In the genomic region with DNA sequence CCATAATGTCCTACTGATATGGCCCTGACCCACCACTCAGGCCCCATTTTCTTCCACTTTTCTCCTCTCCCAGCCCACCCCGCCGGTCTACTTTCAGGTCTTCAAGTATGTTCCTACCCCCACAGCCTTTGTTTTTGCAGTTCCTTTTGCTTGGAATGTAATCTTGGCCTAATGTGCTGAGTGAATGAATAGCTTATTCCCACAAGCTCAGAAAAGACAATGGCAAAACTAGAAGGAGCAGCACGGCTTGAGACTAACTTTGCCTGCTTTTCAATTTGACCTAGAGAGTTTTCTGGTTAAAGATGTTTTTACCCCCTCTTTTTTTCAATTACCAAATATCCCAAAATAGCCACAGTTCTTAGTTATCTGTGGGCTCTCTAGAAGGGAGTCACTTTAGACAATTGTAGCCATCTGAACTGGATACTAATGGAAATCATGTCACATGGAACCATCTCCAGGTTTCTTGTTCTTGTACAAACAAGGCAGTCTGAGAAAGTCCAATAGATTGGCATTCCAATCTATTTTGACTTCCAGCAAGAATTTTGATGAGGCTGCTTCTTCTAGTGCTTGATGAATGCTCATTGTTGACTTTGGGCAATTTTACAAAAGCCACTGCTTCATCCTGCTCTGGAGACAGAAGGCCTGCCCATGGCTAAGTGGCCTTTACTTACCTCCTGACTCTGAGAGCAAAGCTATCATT, we compare ENCODE assay signal across 16 cellular contexts. TPM values are rescaled to one million over a fixed set of nuclear protein-coding genes. Genes with fewer than 3 reads are reported as not detected.
DNase-seq lines count a peak whose midpoint lies in the region; ATAC-seq and TF ChIP-seq lines count a peak whose summit lies in the region.
"Had no signal": no experiment of that assay in that cellular context is flagged by ENCODE, and none has a peak within 500 bp of the region (broad histone marks: within the 10 kb centered on the region; RNA-seq: fewer than 3 reads in every experiment).

No MANE protein-coding gene starts in this region.

- H3K9me3 Mint-ChIP-seq in osteocyte (ENCODE audit: unreplicated experiment), result peaks cover 16% of the 10 kb centered on the region

- H3K4me3 ChIP-seq in ascending aorta (no peak overlapping the region), esophagus squamous epithelium (no peak overlapping the region), tibial artery (no peak overlapping the region)

- no peak for TF ChIP-seq CTCF in ascending aorta (IDR thresholded peaks at IDR 0.05)
- TF ChIP-seq CTCF in esophagus squamous epithelium (IDR thresholded peaks at IDR 0.05), result no peak
- no peak for TF ChIP-seq CTCF in osteocyte (IDR thresholded peaks at IDR 0.05)
- no peak for TF ChIP-seq CTCF in tibial artery (IDR thresholded peaks at IDR 0.05)

- no peak for TF ChIP-seq POLR2A in esophagus squamous epithelium (IDR thresholded peaks at IDR 0.05)

- H3K27me3 Mint-ChIP-seq in osteocyte (ENCODE audit: unreplicated experiment), result no peaks in the 10 kb centered on the region

- peaks cover 75% of the 10 kb centered on the region for H3K4me1 Mint-ChIP-seq in osteocyte (ENCODE audit: unreplicated experiment)

- H3K27me3 ChIP-seq in ascending aorta (no peaks in the 10 kb centered on the region), esophagus squamous epithelium (no peaks in the 10 kb centered on the region), tibial artery (no peaks in the 10 kb centered on the region)

- 65 to 84% methylated on average over 3 of the region's 3 CpGs for WGBS in esophagus squamous epithelium, 2 donors

- peaks cover 12% of the 10 kb centered on the region for H3K36me3 Mint-ChIP-seq in osteocyte (ENCODE audit: unreplicated experiment)

- H3K9me3 ChIP-seq in ascending aorta, result no peaks in the 10 kb centered on the region
- no peaks in the 10 kb centered on the region for H3K9me3 ChIP-seq in esophagus squamous epithelium
- peaks cover 0 to 4% (median 0%) of the 10 kb centered on the region in 3 donors for H3K9me3 ChIP-seq in tibial artery

- H3K4me1 ChIP-seq in ascending aorta, result peaks cover 19 to 75% of the 10 kb centered on the region in 2 donors
- peaks cover 0 to 43% (median 5%) of the 10 kb centered on the region in 3 donors for H3K4me1 ChIP-seq in esophagus squamous epithelium
- H3K4me1 ChIP-seq in tibial artery, result peaks cover 0 to 92% (median 53%) of the 10 kb centered on the region in 4 donors

- intact Hi-C loops in ascending aorta (cut with DNase I), result no loop called here
- intact Hi-C loops in esophagus squamous epithelium (cut with DNase I), result no loop called here
- intact Hi-C loops in tibial artery (cut with DNase I; ENCODE audit: low total_unique reads), result no loop called here

- peak overlapping the region; percentile 86 to 94 for H3K27ac ChIP-seq in ascending aorta
- peak overlapping the region in 3 of 4 donors; percentile 21 to 77 (median 66) for H3K27ac ChIP-seq in esophagus squamous epithelium
- peak overlapping the region; percentile 81 to 88 for H3K27ac ChIP-seq in tibial artery

- H3K36me3 ChIP-seq in ascending aorta (no peaks in the 10 kb centered on the region), esophagus squamous epithelium (no peaks in the 10 kb centered on the region), tibial artery (no peaks in the 10 kb centered on the region)

- no peak for DNase-seq in ascending aorta (ENCODE audit: low spot score in 2 of 2)
- no peak for DNase-seq in esophagus squamous epithelium (lab: John Stamatoyannopoulos, UW)
- DNase-seq in osteocyte (ENCODE audit: extremely low spot score, unreplicated experiment), result no peak
- DNase-seq in tibial artery, result no peak
- DNase-seq: C1 segment of cervical spinal cord, DMS79 treated with DMSO at 0.1 percent for 48 hours, H7, NCI-H1048, NCI-H1436, NCI-H1930, NCI-H345, NCI-H524 treated with DMSO at 0.1 percent for 48 hours, SHP77 had no signal

- H3K4me3 Mint-ChIP-seq in osteocyte (ENCODE audit: unreplicated experiment), result no peak overlapping the region

- H3K27ac Mint-ChIP-seq in osteocyte (ENCODE audit: unreplicated experiment), result peak overlapping the region; percentile 87

- ATAC-seq in GM18867 (IDR thresholded peaks at IDR 0.05; ENCODE audit: unreplicated experiment) (no peak), GM18868 (IDR thresholded peaks at IDR 0.05; ENCODE audit: unreplicated experiment) (no peak), HG03025 (IDR thresholded peaks at IDR 0.05; ENCODE audit: low FRiP score, unreplicated experiment) (no peak)

RNA-seq across cellular contexts. Expression of gene LMCD1, which starts 16.3 kb away (rescaled TPM):
- 634 TPM for total RNA-seq in ascending aorta
- total RNA-seq in esophagus squamous epithelium, result 10 to 100 TPM; 23.3 to 52.8 (median 34.8) TPM
- total RNA-seq in osteocyte, result 135 and 136 TPM in 2 replicates
